ENCODE assay signal across 9 cellular contexts in the genomic region with DNA sequence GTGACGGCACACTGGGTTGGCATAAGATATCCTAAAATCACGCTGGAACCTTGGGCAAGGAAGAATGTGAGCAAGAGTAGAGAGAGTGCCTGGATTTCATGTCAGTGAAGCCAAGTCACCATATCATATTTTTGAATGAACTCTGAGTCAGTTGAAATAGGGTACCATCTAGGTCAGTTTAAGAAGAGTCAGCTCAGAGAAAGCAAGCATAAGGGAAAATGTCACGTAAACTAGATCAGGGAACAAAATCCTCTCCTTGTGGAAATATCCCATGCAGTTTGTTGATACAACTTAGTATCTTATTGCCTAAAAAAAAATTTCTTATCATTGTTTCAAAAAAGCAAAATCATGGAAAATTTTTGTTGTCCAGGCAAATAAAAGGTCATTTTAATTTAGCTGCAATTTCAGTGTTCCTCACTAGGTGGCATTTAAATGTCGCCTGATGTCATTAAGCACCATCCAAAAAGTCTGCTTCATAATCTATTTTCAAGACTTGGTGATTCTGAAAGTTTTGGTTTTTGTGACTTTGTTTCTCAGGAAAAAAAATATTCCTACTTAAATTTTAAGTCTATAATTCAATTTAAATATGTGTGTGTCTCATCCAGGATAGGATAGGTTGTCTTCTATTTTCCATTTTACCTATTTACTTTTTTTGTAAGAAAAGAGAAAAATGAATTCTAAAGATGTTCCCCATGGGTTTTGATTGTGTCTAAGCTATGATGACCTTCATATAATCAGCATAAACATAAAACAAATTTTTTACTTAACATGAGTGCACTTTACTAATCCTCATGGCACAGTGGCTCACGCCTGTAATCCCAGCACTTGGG. TPM values are rescaled to one million over a fixed set of nuclear protein-coding genes. Genes with fewer than 3 reads are reported as not detected.
DNase-seq lines count a peak whose midpoint lies in the region; FAIRE-seq and TF ChIP-seq lines count a peak whose summit lies in the region.
"Had no signal": no experiment of that assay in that cellular context is flagged by ENCODE, and none has a peak within 500 bp of the region (broad histone marks: within the 10 kb centered on the region; RNA-seq: fewer than 3 reads in every experiment).

No MANE protein-coding gene starts in this region.

- in situ Hi-C loops in astrocyte of the cerebellum (cut with HindIII; ENCODE audit: low sequenced_read_pairs), result no loop called here

- peaks cover 0 to 8% (median 3%) of the 10 kb centered on the region in 7 donors for H3K9me3 Mint-ChIP-seq in CD14-positive monocyte

- no peak overlapping the region for H3K4me3 ChIP-seq in astrocyte of the cerebellum (ENCODE audit: low read depth, low read length)

- no peak overlapping the region for H3K4me3 Mint-ChIP-seq in CD14-positive monocyte
- H3K4me3 Mint-ChIP-seq: memory B cell had no signal

- peaks cover 0 to 3% (median 2%) of the 10 kb centered on the region in 3 donors for H3K27me3 Mint-ChIP-seq in CD14-positive monocyte (ENCODE audit: low read depth in 3 of 3)
- H3K27me3 Mint-ChIP-seq: memory B cell had no signal

- DNase-seq in CD14-positive monocyte (ENCODE audit: low spot score) (no peak), GM19239 (ENCODE audit: insufficient read length, low spot score) (no peak), NCI-H345 (lab: John Stamatoyannopoulos, UW) (peak; percentile 34), astrocyte of the cerebellum (ENCODE audit: low read depth) (no peak), urothelium cell line (ENCODE audit: low spot score) (peak; percentile 20), T1000 (lab: John Stamatoyannopoulos, UW) (no peak)
- DNase-seq in activated T-cell treated with anti-CD3 and anti-CD28 coated beads, Interleukin-2, amount 50 U/mL, for 48 hours, result no peak

- FAIRE-seq in GM19239 (lab: Jason Lieb, UNC) (peak; percentile 44), islet of Langerhans (lab: Jason Lieb, UNC) (peak; percentile 98), urothelium cell line (lab: Jason Lieb, UNC) (no peak)

- H3K36me3 Mint-ChIP-seq in CD14-positive monocyte, result peaks cover 0 to 7% of the 10 kb centered on the region in 2 donors

- no peaks in the 10 kb centered on the region for H3K4me1 Mint-ChIP-seq in CD14-positive monocyte

- intact Hi-C loops in CD14-positive monocyte (cut with micrococcal nuclease), result no loop called here

- peak; percentile 77 for TF ChIP-seq CTCF in CD14-positive monocyte (IDR thresholded peaks at IDR 0.05)
- TF ChIP-seq CTCF in astrocyte of the cerebellum (IDR thresholded peaks at IDR 0.05; ENCODE audit: low read depth, low read length, missing control alignments), result peak; percentile 46

- no peak overlapping the region for H3K27ac Mint-ChIP-seq in CD14-positive monocyte
- H3K27ac Mint-ChIP-seq: memory B cell had no signal

RNA-seq across cellular contexts. Expression of gene RSAD2, which starts 19.6 kb away (rescaled TPM):
- 10 to 100 TPM; 10.3 to 12.6 TPM for polyA plus RNA-seq in CD14-positive monocyte

RNA-seq across cellular contexts. Expression of gene RNF144A, which starts 20.1 kb away (rescaled TPM):
- polyA plus RNA-seq in CD14-positive monocyte, result under 1 TPM; 0.30 to 0.68 TPM

RNA-seq across cellular contexts. Expression of gene CMPK2, which starts 31.4 kb away (rescaled TPM):
- 10 to 100 TPM; 17.0 to 18.1 TPM for polyA plus RNA-seq in CD14-positive monocyte

Comparison
In these comparisons a context has a peak if more than half of its experiments do, and no peak if none do; other contexts are left out.
1. DNase-seq: peak in NCI-H345 (single experiment) and urothelium cell line (single experiment); none in CD14-positive monocyte (single experiment), GM19239 (single experiment), astrocyte of the cerebellum (single experiment), T1000 (single experiment) and activated T-cell treated with anti-CD3 and anti-CD28 coated beads, Interleukin-2, amount 50 U/mL, for 48 hours (0 of 2).